In genomic region chr18:12883003-12883683, GRCh38 we compare ENCODE assay signal across 2 cellular contexts.
A peak's percentile ranks its signal among the peaks of the same experiment; 100 is the strongest.
TF ChIP-seq lines count a peak whose summit lies in the region.

No MANE protein-coding gene starts in this region.

TF ChIP-seq in GM23338, 12 proteins besides CTCF, POLR2A, EP300 and RAD21 (continued from another document):
- TF ChIP-seq REST (IDR thresholded peaks at IDR 0.05; ENCODE audit: unreplicated experiment) (no peak), NANOG (IDR thresholded peaks at IDR 0.05; ENCODE audit: borderline replicate concordance) (no peak), POLR2AphosphoS5 (IDR thresholded peaks at IDR 0.05; ENCODE audit: low read depth) (no peak), STAT1 (IDR thresholded peaks at IDR 0.05; ENCODE audit: unreplicated experiment) (no peak), JUNB (IDR thresholded peaks at IDR 0.05; ENCODE audit: unreplicated experiment) (no peak), ZNF331 (CRISPR knock-in tag; IDR thresholded peaks at IDR 0.05; ENCODE audit: low read depth) (no peak), CREB1 (CRISPR knock-in tag; IDR thresholded peaks at IDR 0.05; ENCODE audit: low read depth) (no peak), ZNF462 (CRISPR knock-in tag; IDR thresholded peaks at IDR 0.05) (no peak), EZH2 (IDR thresholded peaks at IDR 0.05; ENCODE audit: low read depth, unreplicated experiment) (no peak), ETS1 (IDR thresholded peaks at IDR 0.05) (no peak), EZH2phosphoT487 (IDR thresholded peaks at IDR 0.05; ENCODE audit: unreplicated experiment) (no peak)

TF ChIP-seq in GM12878, 131 proteins besides CTCF, POLR2A, EP300 and RAD21 (continued from another document):
- TF ChIP-seq NKRF (conservative IDR thresholded peaks at IDR 0.05) (peak; percentile 77), TCF3 (IDR thresholded peaks at IDR 0.05; ENCODE audit: borderline replicate concordance, insufficient read depth, low read depth, low read length) (0 out of 2 replicates have a peak, but pooled peaks have one; percentile 23), ZNF384 (IDR thresholded peaks at IDR 0.05; ENCODE audit: borderline replicate concordance, low read depth, low read length) (no peak), MLLT1 (IDR thresholded peaks at IDR 0.05) (0 out of 2 replicates have a peak, but pooled peaks have one; percentile 36), ZNF592 (IDR thresholded peaks at IDR 0.05) (no peak), LARP7 (IDR thresholded peaks at IDR 0.05) (peak; percentile 61), ZNF24 (IDR thresholded peaks at IDR 0.05) (0 out of 2 replicates have a peak, but pooled peaks have one; percentile 34), ASH2L (IDR thresholded peaks at IDR 0.05; ENCODE audit: borderline replicate concordance, low read depth) (no peak), HDAC6 (IDR thresholded peaks at IDR 0.05; ENCODE audit: unreplicated experiment) (no peak), SMARCA5 (IDR thresholded peaks at IDR 0.05) (peak; percentile 36; the same call in 1 of the 2 replicates), KLF5 (IDR thresholded peaks at IDR 0.05; ENCODE audit: partially characterized antibody) (no peak), MTA3 (IDR thresholded peaks at IDR 0.05; ENCODE audit: borderline replicate concordance, low read length) (no peak), BHLHE40 (IDR thresholded peaks at IDR 0.05; ENCODE audit: borderline replicate concordance in 1 of 2, low read depth in 2 of 2, low read length in 1 of 2) (0 out of 4 replicates have a peak, but pooled peaks of 1 of the 2 experiments have one; percentile 3), HCFC1 (IDR thresholded peaks at IDR 0.05; ENCODE audit: low read length) (no peak), ZNF217 (IDR thresholded peaks at IDR 0.05) (peak; percentile 44; the same call in 1 of the 2 replicates), ATF3 (IDR thresholded peaks at IDR 0.05; ENCODE audit: borderline replicate concordance, extremely low read depth, low read depth, low read length) (no peak), EGR1 (IDR thresholded peaks at IDR 0.05; ENCODE audit: borderline replicate concordance in 1 of 2, low read depth in 2 of 2, low read length in 2 of 2) (peak; percentile 8 to 79), SMAD1 (IDR thresholded peaks at IDR 0.05; ENCODE audit: low read depth, partially characterized antibody) (peak; percentile 30)
